Comparison of ENCODE assay signal across 3 cellular contexts in genomic region chr7:73496626-73497025, GRCh38.
TF ChIP-seq lines count a peak whose summit lies in the region.

No MANE protein-coding gene starts in this region.

TF ChIP-seq in liver, 16 proteins besides CTCF, POLR2A, EP300 and RAD21:
- TF ChIP-seq SP1 (IDR thresholded peaks at IDR 0.05), result peak; percentile 75
- no peak for TF ChIP-seq EGR1 (IDR thresholded peaks at IDR 0.05; ENCODE audit: low read depth in 2 of 2)
- TF ChIP-seq HNF4G (IDR thresholded peaks at IDR 0.05), result peak; percentile 24
- no peak for TF ChIP-seq ZBTB33 (IDR thresholded peaks at IDR 0.05)
- TF ChIP-seq NR2F2 (IDR thresholded peaks at IDR 0.05), result peak; percentile 21
- peak; percentile 37 for TF ChIP-seq FOXA2 (IDR thresholded peaks at IDR 0.05)
- TF ChIP-seq REST (IDR thresholded peaks at IDR 0.05), result peak; percentile 34
- peak; percentile 71 to 75 for TF ChIP-seq RXRA (IDR thresholded peaks at IDR 0.05)
- TF ChIP-seq MAX (IDR thresholded peaks at IDR 0.05), result peak; percentile 19
- peak; percentile 16 for TF ChIP-seq YY1 (IDR thresholded peaks at IDR 0.05)
- TF ChIP-seq HNF4A (conservative IDR thresholded peaks at IDR 0.05), result peak; percentile 69 to 75

TF ChIP-seq in HepG2, 621 proteins besides CTCF, POLR2A, EP300 and RAD21:
- TF ChIP-seq ZNF441 (CRISPR knock-in tag; IDR thresholded peaks at IDR 0.05; ENCODE audit: borderline replicate concordance), result no peak
- no peak for TF ChIP-seq RARA (CRISPR knock-in tag; IDR thresholded peaks at IDR 0.05)
- no peak for TF ChIP-seq ADNP (CRISPR knock-in tag; IDR thresholded peaks at IDR 0.05)
- no peak for TF ChIP-seq ZBTB43 (CRISPR knock-in tag; conservative IDR thresholded peaks at IDR 0.05)
- TF ChIP-seq MTF2 (CRISPR knock-in tag; IDR thresholded peaks at IDR 0.05; ENCODE audit: borderline replicate concordance), result no peak
- TF ChIP-seq GMEB1 (CRISPR knock-in tag; IDR thresholded peaks at IDR 0.05; ENCODE audit: borderline replicate concordance), result no peak
- no peak for TF ChIP-seq MIXL1 (CRISPR knock-in tag; IDR thresholded peaks at IDR 0.05)
- TF ChIP-seq HNRNPLL (IDR thresholded peaks at IDR 0.05; ENCODE audit: low read depth, low read length, poor library complexity, severe bottlenecking), result no peak
- TF ChIP-seq DNMT3B (CRISPR knock-in tag; conservative IDR thresholded peaks at IDR 0.05), result no peak
- no peak for TF ChIP-seq ZSCAN12 (CRISPR knock-in tag; IDR thresholded peaks at IDR 0.05)
- no peak for TF ChIP-seq FOXK2 (IDR thresholded peaks at IDR 0.05)
- no peak for TF ChIP-seq ZGPAT (CRISPR knock-in tag; IDR thresholded peaks at IDR 0.05)
- TF ChIP-seq AFF4 (CRISPR knock-in tag; IDR thresholded peaks at IDR 0.05), result no peak
- no peak for TF ChIP-seq ETV5 (CRISPR knock-in tag; IDR thresholded peaks at IDR 0.05; ENCODE audit: borderline replicate concordance)
- TF ChIP-seq MTA1 (CRISPR knock-in tag; IDR thresholded peaks at IDR 0.05; ENCODE audit: borderline replicate concordance), result no peak
- TF ChIP-seq JUND (CRISPR knock-in tag; IDR thresholded peaks at IDR 0.05), result no peak

TF ChIP-seq in HEK293T, 16 proteins besides CTCF, POLR2A, EP300 and RAD21:
- no peak for TF ChIP-seq ZNF384 (IDR thresholded peaks at IDR 0.05)
- TF ChIP-seq PKNOX1 (IDR thresholded peaks at IDR 0.05), result no peak
- TF ChIP-seq LEF1 (IDR thresholded peaks at IDR 0.05; ENCODE audit: borderline replicate concordance), result no peak
TF ChIP-seq in HEK293T: peak in this region for 0.
